ENCODE assay signal across 1 cellular context in genomic region chr5:40733842-40734563, GRCh38.
TF ChIP-seq lines count a peak whose summit lies in the region.

No MANE protein-coding gene starts in this region.

TF ChIP-seq in endothelial cell of umbilical vein, 7 proteins besides CTCF, POLR2A, EP300 and RAD21 (continued from another document):
- TF ChIP-seq GATA2 (IDR thresholded peaks at IDR 0.05; ENCODE audit: insufficient read depth, insufficient read length, low read depth, low read length) (no peak), FOS (IDR thresholded peaks at IDR 0.05; ENCODE audit: borderline replicate concordance, insufficient read depth, low read length) (no peak)
